In genomic region chr15:56919708-56920637, GRCh38 we compare ENCODE assay signal across 8 cellular contexts.
DNase-seq lines count a peak whose midpoint lies in the region; ATAC-seq and TF ChIP-seq lines count a peak whose summit lies in the region.

No MANE protein-coding gene starts in this region.

- peaks cover 6% of the 10 kb centered on the region for H3K9me3 ChIP-seq in iPS-18c (ENCODE audit: control insufficient read depth, insufficient read depth, low read length)

- peak; percentile 10 for ATAC-seq in HG03097 (IDR thresholded peaks at IDR 0.05; ENCODE audit: low FRiP score, unreplicated experiment)
- ATAC-seq in HG02938 (IDR thresholded peaks at IDR 0.05; ENCODE audit: unreplicated experiment) = no peak

- no peak for TF ChIP-seq CTCF in astrocyte of the cerebellum (IDR thresholded peaks at IDR 0.05; ENCODE audit: low read depth, low read length, missing control alignments)

- in situ Hi-C loops in astrocyte of the cerebellum (cut with HindIII; ENCODE audit: low sequenced_read_pairs) = no loop called here

- DNase-seq in activated CD4-positive, alpha-beta T cell treated with anti-CD3 and anti-CD28 coated beads for 24 hours (ENCODE audit: low read depth in 2 of 2) = peak; percentile 6
- DNase-seq in activated CD4-positive, alpha-beta T cell treated with anti-CD3 and anti-CD28 coated beads for 1 hour = no peak
- DNase-seq in RKO (ENCODE audit: low spot score) = peak; percentile 75
- peak; percentile 26 for DNase-seq in astrocyte of the cerebellum (ENCODE audit: low read depth)
- no peak for DNase-seq in skeletal muscle cell (ENCODE audit: low read depth)

- H3K4me3 ChIP-seq in astrocyte of the cerebellum (ENCODE audit: low read depth, low read length) (peak overlapping the region; percentile 81), iPS-18c (ENCODE audit: insufficient read depth, low read depth, low read length) (peak overlapping the region; percentile 97), skeletal muscle cell (ENCODE audit: low read depth, low read length) (peak overlapping the region; percentile 60)

Comparison
In these comparisons a context has a peak if more than half of its experiments do, and no peak if none do; other contexts are left out.
1. DNase-seq: peak in activated CD4-positive, alpha-beta T cell treated with anti-CD3 and anti-CD28 coated beads for 24 hours (2 of 2), RKO (single experiment) and astrocyte of the cerebellum (single experiment); none in activated CD4-positive, alpha-beta T cell treated with anti-CD3 and anti-CD28 coated beads for 1 hour (single experiment) and skeletal muscle cell (single experiment).
2. Peak in every context shown above with its lines, with median percentiles within 50 percentile points of each other: H3K4me3 ChIP-seq.